In the genomic region with DNA sequence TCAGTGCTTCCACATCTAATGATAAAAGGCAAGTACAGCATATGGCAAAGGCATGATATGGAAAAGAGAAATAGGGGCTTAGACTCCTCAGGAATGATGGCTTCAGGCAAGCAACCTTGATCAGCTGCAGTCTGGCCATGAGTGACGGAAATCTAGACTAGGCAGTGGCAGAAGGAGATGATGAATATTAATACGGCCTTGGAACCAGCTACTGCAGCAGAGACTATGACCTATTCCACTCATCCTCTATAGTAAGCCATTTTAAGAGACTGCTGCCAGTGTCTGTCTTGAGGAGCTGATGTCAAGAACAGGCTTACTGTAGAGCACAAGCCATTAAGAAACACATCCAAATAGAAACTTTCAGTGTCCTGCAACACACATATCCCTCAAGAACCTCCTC, we compare ENCODE assay signal across 1 cellular context.
TF ChIP-seq lines count a peak whose summit lies in the region.

No MANE protein-coding gene starts in this region.

TF ChIP-seq in K562, 482 proteins besides CTCF, POLR2A, EP300 and RAD21:
- no peak for TF ChIP-seq ZNF507 (tag; conservative IDR thresholded peaks at IDR 0.05)
- TF ChIP-seq ZBTB1 (CRISPR knock-in tag; IDR thresholded peaks at IDR 0.05; ENCODE audit: borderline replicate concordance, low read depth), result no peak
- no peak for TF ChIP-seq KLF1 (tag; IDR thresholded peaks at IDR 0.05)
- TF ChIP-seq, protein P1, sequence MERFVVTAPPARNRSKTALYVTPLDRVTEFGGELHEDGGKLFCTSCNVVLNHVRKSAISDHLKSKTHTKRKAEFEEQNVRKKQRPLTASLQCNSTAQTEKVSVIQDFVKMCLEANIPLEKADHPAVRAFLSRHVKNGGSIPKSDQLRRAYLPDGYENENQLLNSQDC (CRISPR knock-in tag; IDR thresholded peaks at IDR 0.05), result no peak
- TF ChIP-seq, protein P2, sequence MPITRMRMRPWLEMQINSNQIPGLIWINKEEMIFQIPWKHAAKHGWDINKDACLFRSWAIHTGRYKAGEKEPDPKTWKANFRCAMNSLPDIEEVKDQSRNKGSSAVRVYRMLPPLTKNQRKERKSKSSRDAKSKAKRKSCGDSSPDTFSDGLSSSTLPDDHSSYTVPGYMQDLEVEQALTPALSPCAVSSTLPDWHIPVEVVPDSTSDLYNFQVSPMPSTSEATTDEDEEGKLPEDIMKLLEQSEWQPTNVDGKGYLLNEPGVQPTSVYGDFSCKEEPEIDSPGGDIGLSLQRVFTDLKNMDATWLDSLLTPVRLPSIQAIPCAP (CRISPR knock-in tag; IDR thresholded peaks at IDR 0.05; ENCODE audit: borderline replicate concordance), result no peak
- TF ChIP-seq BRD9 (IDR thresholded peaks at IDR 0.05; ENCODE audit: low read depth, partially characterized antibody), result no peak
- no peak for TF ChIP-seq THRAP3 (IDR thresholded peaks at IDR 0.05; ENCODE audit: borderline replicate concordance)
- no peak for TF ChIP-seq ELF2 (CRISPR knock-in tag; IDR thresholded peaks at IDR 0.05)
- TF ChIP-seq ZNF717 (CRISPR knock-in tag; IDR thresholded peaks at IDR 0.05), result no peak
- TF ChIP-seq, protein P3, sequence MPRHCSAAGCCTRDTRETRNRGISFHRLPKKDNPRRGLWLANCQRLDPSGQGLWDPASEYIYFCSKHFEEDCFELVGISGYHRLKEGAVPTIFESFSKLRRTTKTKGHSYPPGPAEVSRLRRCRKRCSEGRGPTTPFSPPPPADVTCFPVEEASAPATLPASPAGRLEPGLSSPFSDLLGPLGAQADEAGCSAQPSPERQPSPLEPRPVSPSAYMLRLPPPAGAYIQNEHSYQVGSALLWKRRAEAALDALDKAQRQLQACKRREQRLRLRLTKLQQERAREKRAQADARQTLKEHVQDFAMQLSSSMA (CRISPR knock-in tag; IDR thresholded peaks at IDR 0.05), result no peak
